In the genomic region with DNA sequence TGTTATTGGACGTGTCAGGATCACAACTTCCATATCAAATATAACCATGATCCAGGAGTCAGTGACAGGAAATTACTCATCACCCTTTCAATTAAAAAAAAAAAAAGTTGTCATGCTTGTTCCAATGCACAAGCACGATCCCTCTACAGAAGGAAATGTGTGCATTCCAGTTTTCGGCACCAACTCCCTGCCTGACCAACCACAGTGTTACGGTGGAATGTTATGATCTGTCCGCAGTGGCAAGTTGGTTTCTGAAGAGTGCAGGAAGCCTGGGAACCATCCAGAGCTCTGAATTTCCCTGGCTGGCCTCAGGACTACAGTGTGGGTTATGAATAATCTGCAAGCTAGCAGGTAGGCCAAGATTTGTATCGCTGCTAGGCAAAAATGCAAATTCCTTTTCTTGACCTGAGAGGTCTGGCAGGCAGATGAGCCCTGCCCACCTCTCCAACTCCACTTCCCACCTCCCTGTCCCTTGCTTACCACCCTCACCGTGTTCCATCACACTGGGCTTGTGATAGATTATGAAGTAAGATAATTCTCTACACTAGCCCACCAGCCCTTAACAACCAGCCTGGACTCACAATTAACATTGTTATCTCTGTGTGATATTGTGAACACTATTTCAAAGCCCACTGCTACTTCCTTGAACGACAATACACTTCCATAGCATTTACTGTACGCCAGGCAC, we compare ENCODE assay signal across 13 cellular contexts. TPM values are rescaled to one million over a fixed set of nuclear protein-coding genes. Genes with fewer than 3 reads are reported as not detected.
A peak's percentile ranks its signal among the peaks of the same experiment; 100 is the strongest.
DNase-seq lines count a peak whose midpoint lies in the region; ATAC-seq and TF ChIP-seq lines count a peak whose summit lies in the region.
"Had no signal": no experiment of that assay in that cellular context is flagged by ENCODE, and none has a peak within 500 bp of the region (broad histone marks: within the 10 kb centered on the region; RNA-seq: fewer than 3 reads in every experiment).

No MANE protein-coding gene starts in this region.

- intact Hi-C loops in left ventricle myocardium inferior (cut with micrococcal nuclease) = no loop called here

- H3K36me3 ChIP-seq in left ventricle myocardium inferior = no peaks in the 10 kb centered on the region

- DNase-seq in activated CD8-positive, alpha-beta memory T cell treated with anti-CD3 and anti-CD28 coated beads for 24 hours = peak; percentile 13
- no peak for DNase-seq in activated CD8-positive, alpha-beta memory T cell treated with anti-CD3 and anti-CD28 coated beads, Interleukin-2, amount 50 U/mL, for 4 hours
- DNase-seq in astrocyte of the hippocampus (ENCODE audit: low read depth, low spot score) (peak; percentile 83), left ventricle myocardium inferior (no peak), NCI-H2029 (lab: John Stamatoyannopoulos, UW) (no peak)
- no peak for DNase-seq in stimulated activated CD8-positive, alpha-beta memory T cell treated with anti-CD3 and anti-CD28 coated beads, Interleukin-4, amount 100 ng/mL, for 48 hours
- DNase-seq: 8988T, activated gamma-delta T cell, RPMI8226 had no signal

- no peak overlapping the region for H3K4me3 ChIP-seq in left ventricle myocardium inferior
- H3K4me3 ChIP-seq: hepatocyte, smooth muscle cell had no signal

- ATAC-seq in GM21529 (IDR thresholded peaks at IDR 0.05; ENCODE audit: unreplicated experiment) (no peak), HG02798 (IDR thresholded peaks at IDR 0.05; ENCODE audit: poor library complexity, unreplicated experiment) (no peak)

- TF ChIP-seq CTCF in left ventricle myocardium inferior (IDR thresholded peaks at IDR 0.05; ENCODE audit: borderline replicate concordance) = no peak

- H3K9me3 ChIP-seq in left ventricle myocardium inferior (replicated peaks) = no peaks in the 10 kb centered on the region

- no peaks in the 10 kb centered on the region for H3K27me3 ChIP-seq in left ventricle myocardium inferior (ENCODE audit: low read depth)
- H3K27me3 ChIP-seq: hepatocyte had no signal

- peaks cover 33% of the 10 kb centered on the region for H3K4me1 ChIP-seq in left ventricle myocardium inferior

- peak overlapping the region; percentile 34 for H3K27ac ChIP-seq in left ventricle myocardium inferior (replicated peaks)
- H3K27ac ChIP-seq: hepatocyte had no signal

RNA-seq across cellular contexts. Expression of a gene that starts 20.4 kb away (rescaled TPM):
- total RNA-seq in left ventricle myocardium inferior = 0.38 TPM
- total RNA-seq: smooth muscle cell had no signal

RNA-seq across cellular contexts. Expression of a gene that starts 52.4 kb away (rescaled TPM):
- 32.7 TPM for total RNA-seq in left ventricle myocardium inferior

Comparison
In these comparisons a context has a peak if more than half of its experiments do, and no peak if none do; other contexts are left out.
1. DNase-seq: peak in activated CD8-positive, alpha-beta memory T cell treated with anti-CD3 and anti-CD28 coated beads for 24 hours (single experiment) and astrocyte of the hippocampus (single experiment); none in activated CD8-positive, alpha-beta memory T cell treated with anti-CD3 and anti-CD28 coated beads, Interleukin-2, amount 50 U/mL, for 4 hours (single experiment), left ventricle myocardium inferior (single experiment), stimulated activated CD8-positive, alpha-beta memory T cell treated with anti-CD3 and anti-CD28 coated beads, Interleukin-4, amount 100 ng/mL, for 48 hours (single experiment) and NCI-H2029 (single experiment).